ENCODE assay signal across 1 cellular context in genomic region chr11:64240467-64241174, GRCh38.
TF ChIP-seq lines count a peak whose summit lies in the region.

FKBP2 (plus strand) TSS chr11:64241095; CDS start chr11:64242388, 1,293 bp downstream.

TF ChIP-seq in HepG2, 621 proteins besides CTCF, POLR2A, EP300 and RAD21 (continued from another document and continues in another):
- TF ChIP-seq AHDC1 (CRISPR knock-in tag; IDR thresholded peaks at IDR 0.05; ENCODE audit: borderline replicate concordance) (peak; percentile 63; the same call in 1 of the 2 replicates), BRD4 (CRISPR knock-in tag; IDR thresholded peaks at IDR 0.05) (peak; percentile 68; the same call in 1 of the 2 replicates), CCAR2 (optimal IDR thresholded peaks at IDR 0.05; ENCODE audit: low read depth, low read length) (no peak), RAD51 (IDR thresholded peaks at IDR 0.05; ENCODE audit: borderline replicate concordance) (no peak), FOXA3 (CRISPR knock-in tag; IDR thresholded peaks at IDR 0.05) (no peak), RERE (CRISPR knock-in tag; IDR thresholded peaks at IDR 0.05; ENCODE audit: low read depth) (0 out of 2 replicates have a peak, but pooled peaks have one; percentile 17), GZF1 (CRISPR knock-in tag; IDR thresholded peaks at IDR 0.05) (no peak; the same call in 1 of the 2 replicates), ZNF441 (CRISPR knock-in tag; IDR thresholded peaks at IDR 0.05; ENCODE audit: borderline replicate concordance) (no peak; the same call in 1 of the 2 replicates), ZNF773 (CRISPR knock-in tag; IDR thresholded peaks at IDR 0.05; ENCODE audit: borderline replicate concordance) (peak; percentile 41; the same call in 1 of the 2 replicates), ZSCAN22 (CRISPR knock-in tag; IDR thresholded peaks at IDR 0.05) (no peak), ZNF629 (CRISPR knock-in tag; conservative IDR thresholded peaks at IDR 0.05) (no peak; the same call in 1 of the 2 replicates), STAT5B (CRISPR knock-in tag; IDR thresholded peaks at IDR 0.05) (no peak), MXI1 (IDR thresholded peaks at IDR 0.05; ENCODE audit: borderline replicate concordance, low read depth, low read length) (peak; percentile 80; the same call in 2 of the 3 replicates), ZKSCAN1 (IDR thresholded peaks at IDR 0.05; ENCODE audit: low read length) (no peak), RFX1 (IDR thresholded peaks at IDR 0.05) (no peak), NFATC3 (CRISPR knock-in tag; IDR thresholded peaks at IDR 0.05) (no peak), ELF4 (CRISPR knock-in tag; IDR thresholded peaks at IDR 0.05; ENCODE audit: borderline replicate concordance) (no peak), BATF2 (CRISPR knock-in tag; IDR thresholded peaks at IDR 0.05) (no peak), MIER2 (CRISPR knock-in tag; IDR thresholded peaks at IDR 0.05) (no peak), ZNF501 (CRISPR knock-in tag; IDR thresholded peaks at IDR 0.05) (peak; percentile 76; the same call in 1 of the 2 replicates), ZBTB7A (CRISPR knock-in tag; IDR thresholded peaks at IDR 0.05) (peak; percentile 77), ATF3 (CRISPR knock-in tag; IDR thresholded peaks at IDR 0.05) (no peak), LBX2 (CRISPR knock-in tag; IDR thresholded peaks at IDR 0.05; ENCODE audit: borderline replicate concordance) (no peak), SIN3A (IDR thresholded peaks at IDR 0.05; ENCODE audit: borderline replicate concordance, low read depth, low read length) (peak; percentile 49; the same call in 1 of the 2 replicates), ZBTB7B (CRISPR knock-in tag; IDR thresholded peaks at IDR 0.05) (0 out of 2 replicates have a peak, but pooled peaks have one; percentile 62), AFF4 (CRISPR knock-in tag; IDR thresholded peaks at IDR 0.05) (no peak), TERF1 (CRISPR knock-in tag; IDR thresholded peaks at IDR 0.05) (no peak), KLF15 (CRISPR knock-in tag; IDR thresholded peaks at IDR 0.05; ENCODE audit: borderline replicate concordance) (no peak), ZNF589 (CRISPR knock-in tag; conservative IDR thresholded peaks at IDR 0.05) (no peak), ZNF605 (CRISPR knock-in tag; IDR thresholded peaks at IDR 0.05) (peak; percentile 89), ATM (IDR thresholded peaks at IDR 0.05; ENCODE audit: borderline replicate concordance) (no peak), SATB2 (CRISPR knock-in tag; IDR thresholded peaks at IDR 0.05) (no peak), NAIF1 (CRISPR knock-in tag; IDR thresholded peaks at IDR 0.05; ENCODE audit: borderline replicate concordance) (no peak), ZNF660 (CRISPR knock-in tag; IDR thresholded peaks at IDR 0.05; ENCODE audit: borderline replicate concordance, low read depth) (no peak), BCL3 (CRISPR knock-in tag; IDR thresholded peaks at IDR 0.05) (peak; percentile 81; the same call in 1 of the 2 replicates), ISX (CRISPR knock-in tag; conservative IDR thresholded peaks at IDR 0.05) (no peak), ZBTB14 (CRISPR knock-in tag; IDR thresholded peaks at IDR 0.05) (0 out of 2 replicates have a peak, but pooled peaks have one; percentile 16), HNF4G (IDR thresholded peaks at IDR 0.05; ENCODE audit: borderline replicate concordance, low read depth, low read length) (no peak), HNF4G (CRISPR knock-in tag; IDR thresholded peaks at IDR 0.05; ENCODE audit: borderline replicate concordance, low read depth) (no peak), DMAP1 (CRISPR knock-in tag; IDR thresholded peaks at IDR 0.05) (no peak)
